In the genomic region with DNA sequence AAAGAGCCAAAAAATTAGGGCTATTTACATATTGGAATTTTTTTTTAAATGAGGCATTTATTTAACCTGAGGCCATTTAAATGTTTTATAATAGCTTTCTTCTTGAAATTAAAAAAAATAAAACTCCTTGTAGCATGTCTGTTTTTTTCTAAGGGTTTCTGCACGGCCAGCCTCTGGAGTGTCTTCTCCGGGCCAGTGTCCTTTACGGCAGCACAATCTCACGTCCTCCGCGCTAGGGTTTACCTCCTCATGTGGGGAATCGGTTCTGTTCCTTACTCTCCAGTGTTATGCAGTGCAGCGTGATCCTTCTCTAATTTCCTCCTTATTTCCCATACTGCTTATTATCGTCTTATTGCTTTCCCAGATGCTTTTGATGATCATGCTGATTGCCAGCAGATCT, we compare ENCODE assay signal across 23 cellular contexts.
"Had no signal": no experiment of that assay in that cellular context is flagged by ENCODE, and none has a peak within 500 bp of the region (broad histone marks: within the 10 kb centered on the region; RNA-seq: fewer than 3 reads in every experiment).

No MANE protein-coding gene starts in this region.

- H3K79me2 ChIP-seq: parathyroid adenoma had no signal

- H3K27me3 ChIP-seq: suprapubic skin had no signal

- H3K9me3 Mint-ChIP-seq: effector memory CD8-positive, alpha-beta T cell; memory B cell; mesothelial cell of epicardium; naive B cell; natural killer cell treated with Interleukin-12 subunit alpha and Interleukin-12 subunit beta and Interleukin-15 and Interleukin-18, amount 100 ng/mL, for 72 hours; neural crest cell; stimulated activated naive CD8-positive, alpha-beta T cell treated with anti-CD3 and anti-CD28 coated beads, Interleukin-15, amount 100 ng/mL, for 72 hours; type B pancreatic cell had no signal

- DNase-seq: cortex of kidney; effector memory CD8-positive, alpha-beta T cell; mucosa of descending colon; naive B cell; stimulated activated CD4-positive, alpha-beta T cell treated with anti-CD3 and anti-CD28 coated beads, Interleukin-12 subunit alpha, Interleukin-12 subunit beta, amount 100 ng/mL, for 4 hours; stimulated activated CD4-positive, alpha-beta T cell treated with anti-CD3 and anti-CD28 coated beads, Interleukin-1b, Interleukin-23, amount 100 ng/mL, for 48 hours; stimulated activated CD4-positive, alpha-beta T cell treated with anti-CD3 and anti-CD28 coated beads, Interleukin-4, amount 100 ng/mL, for 1 hour; stimulated activated CD8-positive, alpha-beta memory T cell treated with anti-CD3 and anti-CD28 coated beads, Interleukin-4, amount 100 ng/mL, for 48 hours; stimulated activated naive CD4-positive, alpha-beta T cell; stimulated activated naive CD8-positive, alpha-beta T cell treated with anti-CD3 and anti-CD28 coated beads, Interleukin-15, amount 100 ng/mL, for 72 hours had no signal

- H3K4me1 ChIP-seq: parathyroid adenoma, suprapubic skin had no signal

- H3K4me3 ChIP-seq: lung, mucosa of descending colon, skin epidermis, suprapubic skin had no signal

- ATAC-seq: effector memory CD8-positive, alpha-beta T cell; mucosa of descending colon; natural killer cell treated with Interleukin-12 subunit alpha and Interleukin-12 subunit beta and Interleukin-15 and Interleukin-18, amount 100 ng/mL, for 72 hours; stimulated activated naive CD8-positive, alpha-beta T cell treated with anti-CD3 and anti-CD28 coated beads, Interleukin-15, amount 100 ng/mL, for 72 hours had no signal

- H3K36me3 Mint-ChIP-seq: naive B cell; natural killer cell treated with Interleukin-12 subunit alpha and Interleukin-12 subunit beta and Interleukin-15 and Interleukin-18, amount 100 ng/mL, for 72 hours had no signal

- H3K4me1 Mint-ChIP-seq: mesothelial cell of epicardium had no signal

- H3K4me3 Mint-ChIP-seq: effector memory CD8-positive, alpha-beta T cell; memory B cell; mesothelial cell of epicardium; naive B cell; natural killer cell treated with Interleukin-12 subunit alpha and Interleukin-12 subunit beta and Interleukin-15 and Interleukin-18, amount 100 ng/mL, for 72 hours; neural crest cell; stimulated activated naive CD8-positive, alpha-beta T cell treated with anti-CD3 and anti-CD28 coated beads, Interleukin-15, amount 100 ng/mL, for 72 hours; type B pancreatic cell had no signal

- H3K27ac ChIP-seq: neutrophil, parathyroid adenoma, skin epidermis, suprapubic skin had no signal

- H3K27ac Mint-ChIP-seq: effector memory CD8-positive, alpha-beta T cell; memory B cell; mesothelial cell of epicardium; naive B cell; natural killer cell treated with Interleukin-12 subunit alpha and Interleukin-12 subunit beta and Interleukin-15 and Interleukin-18, amount 100 ng/mL, for 72 hours; progenitor cell of endocrine pancreas; stimulated activated naive CD8-positive, alpha-beta T cell treated with anti-CD3 and anti-CD28 coated beads, Interleukin-15, amount 100 ng/mL, for 72 hours; type B pancreatic cell had no signal

- H3K9me3 ChIP-seq: mucosa of descending colon, neutrophil, suprapubic skin had no signal

- H2AFZ ChIP-seq: parathyroid adenoma had no signal

- H3K36me3 ChIP-seq: neutrophil had no signal

- FAIRE-seq: frontal cortex, keratinocyte had no signal

- H3K27me3 Mint-ChIP-seq: type B pancreatic cell had no signal

- H3K9ac ChIP-seq: parathyroid adenoma had no signal
